In genomic region chr15:67639591-67639990, GRCh38 we compare ENCODE assay signal across 20 cellular contexts.
DNase-seq lines count a peak whose midpoint lies in the region; ATAC-seq, FAIRE-seq and TF ChIP-seq lines count a peak whose summit lies in the region.
"Had no signal": no experiment of that assay in that cellular context is flagged by ENCODE, and none has a peak within 500 bp of the region (broad histone marks: within the 10 kb centered on the region; RNA-seq: fewer than 3 reads in every experiment).

No MANE protein-coding gene starts in this region.

- WGBS in right cardiac atrium = 57% methylated on average over 6 of the region's 6 CpGs

- no peaks in the 10 kb centered on the region for H3K4me1 ChIP-seq in right cardiac atrium (ENCODE audit: control insufficient read depth, insufficient read depth, low read length)
- H3K4me1 ChIP-seq: HAP-1 had no signal

- H3K9me3 Mint-ChIP-seq in nephron progenitor cell = peaks cover 26% of the 10 kb centered on the region
- H3K9me3 Mint-ChIP-seq: HFFc6 had no signal

- H3K27me3 ChIP-seq in right cardiac atrium (ENCODE audit: control insufficient read depth, insufficient read depth) = no peaks in the 10 kb centered on the region

- FAIRE-seq in GM19239 (lab: Jason Lieb, UNC) = peak; percentile 11
- FAIRE-seq: GM12891, GM18507, H54 had no signal

- peaks cover 50% of the 10 kb centered on the region for H3K4me1 Mint-ChIP-seq in nephron progenitor cell

- DNase-seq in left cardiac atrium (no peak), right cardiac atrium (no peak), GM19239 (ENCODE audit: insufficient read length, low spot score) (no peak), nephron progenitor cell (no peak)
- DNase-seq: 8988T; C1 segment of cervical spinal cord; Calu3; CD4-positive, alpha-beta memory T cell; COR-L47; DMS53; DMS79 treated with DMSO at 0.1 percent for 48 hours; GF-D8; GOT3; HFFc6 had no signal

- H3K9me3 ChIP-seq in right cardiac atrium (ENCODE audit: control insufficient read depth, low read length) = no peaks in the 10 kb centered on the region
- H3K9me3 ChIP-seq: HAP-1 had no signal

- H3K27ac ChIP-seq in right cardiac atrium (ENCODE audit: low read length) = no peak overlapping the region

- TF ChIP-seq CTCF in nephron progenitor cell (IDR thresholded peaks at IDR 0.05) = no peak

- H3K4me3 ChIP-seq in right cardiac atrium (ENCODE audit: low read length) = no peak overlapping the region
- H3K4me3 ChIP-seq: HAP-1 had no signal

- intact Hi-C loops in left cardiac atrium (cut with DNase I) (no loop called here), right cardiac atrium (cut with DNase I) (no loop called here)

- ATAC-seq in left cardiac atrium = peak; percentile 44 to 60
- ATAC-seq in right cardiac atrium = no peak
- no peak for ATAC-seq in HG03280 (IDR thresholded peaks at IDR 0.05; ENCODE audit: unreplicated experiment)
- ATAC-seq in HG03469 (IDR thresholded peaks at IDR 0.05; ENCODE audit: unreplicated experiment) = no peak

- H3K27ac Mint-ChIP-seq in nephron progenitor cell = peak overlapping the region; percentile 68
- H3K27ac Mint-ChIP-seq: HFFc6 had no signal

- peak overlapping the region; percentile 8 for H3K4me3 Mint-ChIP-seq in nephron progenitor cell
- H3K4me3 Mint-ChIP-seq: CD4-positive, alpha-beta memory T cell; HFFc6 had no signal

- peaks cover 3% of the 10 kb centered on the region for H3K27me3 Mint-ChIP-seq in nephron progenitor cell (ENCODE audit: low read depth, poor library complexity)
- H3K27me3 Mint-ChIP-seq: CD4-positive, alpha-beta memory T cell had no signal

- H3K36me3 Mint-ChIP-seq in nephron progenitor cell (ENCODE audit: low read depth) = peaks cover 61% of the 10 kb centered on the region

Comparison
In these comparisons a context has a peak if more than half of its experiments do, and no peak if none do; other contexts are left out.
1. ATAC-seq: peak in left cardiac atrium (2 of 2); none in right cardiac atrium (0 of 2), HG03280 (single experiment) and HG03469 (single experiment).